In the genomic region with DNA sequence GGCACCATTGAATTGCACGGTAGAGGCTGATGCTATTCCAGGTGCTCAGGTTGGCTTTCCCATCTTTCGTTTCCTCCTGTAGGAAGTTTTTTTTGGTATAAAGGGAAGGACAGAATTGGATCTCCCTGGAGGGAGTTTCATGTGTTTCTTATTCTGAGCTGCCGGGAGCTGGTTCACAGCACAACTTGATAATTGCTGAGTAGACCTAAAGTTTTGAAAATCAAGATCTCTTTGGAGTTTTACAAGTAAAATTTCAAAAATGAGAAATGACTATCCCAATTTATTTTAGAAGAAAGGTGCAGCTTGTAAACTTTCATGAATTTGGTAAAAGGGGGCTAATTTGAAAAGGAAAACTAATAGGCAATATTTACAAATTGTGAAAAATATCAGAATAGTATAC, we compare ENCODE assay signal across 21 cellular contexts.
DNase-seq lines count a peak whose midpoint lies in the region; ATAC-seq and TF ChIP-seq lines count a peak whose summit lies in the region.
"Had no signal": no experiment of that assay in that cellular context is flagged by ENCODE, and none has a peak within 500 bp of the region (broad histone marks: within the 10 kb centered on the region; RNA-seq: fewer than 3 reads in every experiment).

No MANE protein-coding gene starts in this region.

- WGBS in right lobe of liver (ENCODE audit: insufficient coverage, low coverage, low lambda C conversion rate, missing lambda C conversion rate), result 57% methylated on average over 3 of the region's 3 CpGs

- H3K27ac ChIP-seq in BLaER1 treated with 17β-estradiol and CSF1 and Interleukin-3, amounts not matched to agents 10 nM and 100 nM, result no peak overlapping the region; a peak in 2 of 22 replicates
- H3K27ac ChIP-seq in right lobe of liver (peak overlapping the region in 2 of 3 donors; percentile 64 to 76), uterus (peak overlapping the region; percentile 78 to 80)
- H3K27ac ChIP-seq: HL-60 had no signal

- TF ChIP-seq POLR2A in right lobe of liver (IDR thresholded peaks at IDR 0.05) (no peak), uterus (IDR thresholded peaks at IDR 0.05) (no peak)

- no peak for DNase-seq in adipocyte (ENCODE audit: low read depth)
- DNase-seq in right lobe of liver, result no peak
- no peak for DNase-seq in uterus
- no peak for DNase-seq in AG20443 (ENCODE audit: low spot score)
- DNase-seq in RKO (ENCODE audit: low spot score), result no peak
- no peak for DNase-seq in activated CD4-positive, alpha-beta T cell treated with anti-CD3 and anti-CD28 coated beads for 48 hours
- DNase-seq: BE2C; COR-L47; DMS 273 treated with DMSO at 0.1 percent for 48 hours; DMS79 treated with DMSO at 0.1 percent for 48 hours; NCI-H1092 treated with DMSO at 0.1 percent for 48 hours; NCI-H1436 treated with DMSO at 0.1 percent for 48 hours; NCI-H1930; NCI-H2227 treated with DMSO at 0.1 percent for 48 hours; NCI-H510A; NK-92 treated with Interleukin-12 subunit alpha and Interleukin-12 subunit beta, amount 100 ng/mL, for 24 hours; SIG-M5; SK-N-SH had no signal

- TF ChIP-seq CTCF in right lobe of liver (IDR thresholded peaks at IDR 0.05) (no peak), uterus (IDR thresholded peaks at IDR 0.05) (no peak)

- no peaks in the 10 kb centered on the region for H3K36me3 ChIP-seq in BLaER1 treated with 17β-estradiol and CSF1 and Interleukin-3, amounts not matched to agents 10 nM and 100 nM
- H3K36me3 ChIP-seq in adipocyte (ENCODE audit: control insufficient read depth, insufficient read depth, low read length, severe bottlenecking) (no peaks in the 10 kb centered on the region), right lobe of liver (no peaks in the 10 kb centered on the region), uterus (no peaks in the 10 kb centered on the region)
- H3K36me3 ChIP-seq: BE2C, HAP-1 had no signal

- H3K27me3 ChIP-seq in BLaER1 treated with 17β-estradiol and CSF1 and Interleukin-3, amounts not matched to agents 10 nM and 100 nM, result peaks cover 0 to 9% (median 0%) of the 10 kb centered on the region in 11 experiments; a peak in 4 of 22 replicates
- H3K27me3 ChIP-seq in adipocyte (replicated peaks; ENCODE audit: control insufficient read depth, insufficient read depth, low read length) (peaks cover 5% of the 10 kb centered on the region), right lobe of liver (no peaks in the 10 kb centered on the region), uterus (no peaks in the 10 kb centered on the region)

- H3K9me3 ChIP-seq in BLaER1 treated with 17β-estradiol and CSF1 and Interleukin-3, amounts not matched to agents 10 nM and 100 nM (replicated peaks in 1 of 11), result no peaks in the 10 kb centered on the region
- no peaks in the 10 kb centered on the region for H3K9me3 ChIP-seq in adipocyte (ENCODE audit: control insufficient read depth, low read length)
- H3K9me3 ChIP-seq in right lobe of liver, result no peaks in the 10 kb centered on the region
- H3K9me3 ChIP-seq in uterus, result no peaks in the 10 kb centered on the region
- H3K9me3 ChIP-seq: BE2C, HAP-1, SK-N-SH had no signal

- no peak for ATAC-seq in right lobe of liver

- no peak overlapping the region for H3K9ac ChIP-seq in BLaER1 treated with 17β-estradiol and CSF1 and Interleukin-3, amounts not matched to agents 10 nM and 100 nM
- H3K9ac ChIP-seq in adipocyte (ENCODE audit: low read length), result peak overlapping the region; percentile 72
- H3K9ac ChIP-seq: SK-N-SH had no signal

- H3K4me1 ChIP-seq in BLaER1 treated with 17β-estradiol and CSF1 and Interleukin-3, amounts not matched to agents 10 nM and 100 nM, result peaks cover 16 to 23% (median 21%) of the 10 kb centered on the region in 10 experiments
- H3K4me1 ChIP-seq in adipocyte (ENCODE audit: control insufficient read depth, insufficient read depth, low read length), result peaks cover 14% of the 10 kb centered on the region
- H3K4me1 ChIP-seq in right lobe of liver, result peaks cover 0 to 36% (median 17%) of the 10 kb centered on the region in 4 donors
- H3K4me1 ChIP-seq in uterus, result no peaks in the 10 kb centered on the region
- H3K4me1 ChIP-seq: BE2C, HAP-1 had no signal

- intact Hi-C loops in right lobe of liver (cut with DNase I) (no loop called here), uterus (cut with DNase I; ENCODE audit: low total_unique reads) (no loop called here)

- peak overlapping the region; percentile 69 to 94 (median 83) for H3K4me2 ChIP-seq in BLaER1 treated with 17β-estradiol and CSF1 and Interleukin-3, amounts not matched to agents 10 nM and 100 nM
- H3K4me2 ChIP-seq: SK-N-SH had no signal

- no peaks in the 10 kb centered on the region for H4K20me1 ChIP-seq in BLaER1 treated with 17β-estradiol and CSF1 and Interleukin-3, amounts not matched to agents 10 nM and 100 nM

- H3K4me3 ChIP-seq in BLaER1 treated with 17β-estradiol and CSF1 and Interleukin-3, amounts not matched to agents 10 nM and 100 nM, result peak overlapping the region in 2 of 10 experiments; percentile 6 to 11; a peak in 1 of 20 replicates
- H3K4me3 ChIP-seq in adipocyte (ENCODE audit: low read length) (peak overlapping the region; percentile 77), right lobe of liver (no peak overlapping the region), uterus (no peak overlapping the region)
- H3K4me3 ChIP-seq: HAP-1 had no signal

Comparison
In these comparisons a context has a peak if more than half of its experiments do, and no peak if none do; other contexts are left out.
1. H3K27ac ChIP-seq: peak in right lobe of liver (2 of 3) and uterus (2 of 2); none in BLaER1 treated with 17β-estradiol and CSF1 and Interleukin-3, amounts not matched to agents 10 nM and 100 nM (0 of 11).